ENCODE assay signal across 9 cellular contexts in genomic region chr22:45997077-45997774, GRCh38. TPM values are rescaled to one million over a fixed set of nuclear protein-coding genes. Genes with fewer than 3 reads are reported as not detected.
DNase-seq lines count a peak whose midpoint lies in the region; ATAC-seq, FAIRE-seq and TF ChIP-seq lines count a peak whose summit lies in the region.
"Had no signal": no experiment of that assay in that cellular context is flagged by ENCODE, and none has a peak within 500 bp of the region (broad histone marks: within the 10 kb centered on the region; RNA-seq: fewer than 3 reads in every experiment).

No MANE protein-coding gene starts in this region.

- FAIRE-seq in H1 (lab: Jason Lieb, UNC): no peak

- H3K14ac ChIP-seq in H1 (ENCODE audit: insufficient read length): no peak overlapping the region

- TF ChIP-seq POLR2A in H1 (IDR thresholded peaks at IDR 0.05; ENCODE audit: control extremely low read depth in 1 of 2, low read depth in 2 of 2, low read length in 2 of 2) (no peak), transverse colon (IDR thresholded peaks at IDR 0.05) (no peak)

- H3K27me3 Mint-ChIP-seq in memory B cell: peaks cover 18% of the 10 kb centered on the region

- H3K18ac ChIP-seq in H1 (ENCODE audit: extremely low read depth, low read length): no peak overlapping the region

- H2BK20ac ChIP-seq in H1 (ENCODE audit: low read length): no peak overlapping the region

- H4K91ac ChIP-seq in H1 (replicated peaks; ENCODE audit: insufficient read length, low read length): peak overlapping the region; percentile 47

- H3K27me3 ChIP-seq in H1 (replicated peaks in 1 of 4; ENCODE audit: control insufficient read depth in 3 of 4, extremely low read depth in 1 of 4, insufficient read depth in 3 of 4, low read length in 3 of 4) (no peaks in the 10 kb centered on the region; a peak in 2 of 7 replicates), transverse colon (no peaks in the 10 kb centered on the region)

- H2BK15ac ChIP-seq in H1 (ENCODE audit: low read length): no peak overlapping the region

- no peaks in the 10 kb centered on the region for H3K79me2 ChIP-seq in H1 (ENCODE audit: control insufficient read depth in 1 of 2, insufficient read depth in 2 of 2, low read length in 2 of 2)

- H3K27ac Mint-ChIP-seq in memory B cell: no peak overlapping the region

- no peak overlapping the region for H3K4me3 Mint-ChIP-seq in memory B cell

- peaks cover 0 to 10% of the 10 kb centered on the region in 2 experiments for H4K20me1 ChIP-seq in H1 (replicated peaks in 1 of 2; ENCODE audit: control insufficient read depth in 1 of 2, insufficient read depth in 2 of 2, low read length in 2 of 2)

- peak; percentile 34 for DNase-seq in NCI-H1436 (lab: John Stamatoyannopoulos, UW)
- no peak for DNase-seq in NCI-H1436 treated with DMSO at 0.1 percent for 48 hours (lab: John Stamatoyannopoulos, UW)
- DNase-seq in RKO (ENCODE audit: low spot score): peak; percentile 39
- DNase-seq in H1 (ENCODE audit: low read depth in 1 of 2, low spot score in 2 of 2): no peak
- DNase-seq in memory B cell (ENCODE audit: low spot score in 2 of 2): no peak
- DNase-seq in transverse colon: peak; percentile 79
- no peak for DNase-seq in NCI-H1930 (lab: John Stamatoyannopoulos, UW)

- H2BK120ac ChIP-seq in H1 (replicated peaks; ENCODE audit: low read depth, low read length): no peak overlapping the region

- no peak overlapping the region for H3K23ac ChIP-seq in H1 (ENCODE audit: insufficient read length)

- CTCF ChIA-PET in H1 (lab: Charles Lee; ENCODE audit: partially characterized antibody): interaction anchor here (1.0 to 6.7 kb wide), 14 partner anchors 9 to 331 kb away, joined by 3 to 111 read pairs (median 4); no protein-coding TSS in a partner anchor

- no peaks in the 10 kb centered on the region for H3K79me1 ChIP-seq in H1 (ENCODE audit: low read depth, low read length)

- H3K4me2 ChIP-seq in H1 (ENCODE audit: insufficient read depth in 1 of 2, low read depth in 2 of 2, low read length in 2 of 2): no peak overlapping the region

- in situ Hi-C loops in transverse colon (cut with MboI; ENCODE audit: low pct_ligation_motif_present in 1 of 4, low pct_unique_long_range_greater_than_20kb in 1 of 4, low sequenced_read_pairs in 3 of 4): no loop called here

- no peaks in the 10 kb centered on the region for H3K36me3 Mint-ChIP-seq in memory B cell

- H3K27ac ChIP-seq in H1 (ENCODE audit: low read depth, low read length) (no peak overlapping the region), transverse colon (peak overlapping the region; percentile 84 to 86 (median 84))

- H4K8ac ChIP-seq in H1 (ENCODE audit: extremely low read depth, insufficient read depth, low read length): no peak overlapping the region; the same call in 1 of the 2 replicates

- intact Hi-C loops in transverse colon (cut with DNase I; ENCODE audit: low total_unique reads): loop anchor here (10.0 kb wide), 1 partner anchor 318 kb away; no protein-coding TSS in a partner anchor

- H3K4me3 ChIP-seq in H1 (ENCODE audit: extremely low read depth in 1 of 4, insufficient read depth in 2 of 4, low read depth in 3 of 4, low read length in 4 of 4) (no peak overlapping the region), transverse colon (no peak overlapping the region)

- H3K9me3 ChIP-seq in H1 (ENCODE audit: insufficient read depth in 2 of 2, low read depth in 1 of 2, low read length in 1 of 2): no peaks in the 10 kb centered on the region
- no peaks in the 10 kb centered on the region for H3K9me3 ChIP-seq in transverse colon

- 0 out of 2 replicates have a peak overlapping the region, but pooled peaks have one; percentile 50 for H2BK12ac ChIP-seq in H1 (ENCODE audit: low read depth, low read length)

- no peak overlapping the region for H2BK5ac ChIP-seq in H1 (ENCODE audit: low read depth, low read length)

- peak; percentile 40 for ATAC-seq in memory B cell (ENCODE audit: low read depth)
- ATAC-seq in HG02885 (IDR thresholded peaks at IDR 0.05; ENCODE audit: poor library complexity, unreplicated experiment): no peak

- H2AK5ac ChIP-seq in H1 (ENCODE audit: low read depth, low read length): no peak overlapping the region

- H3K4me1 ChIP-seq in H1 (replicated peaks in 1 of 4; ENCODE audit: control insufficient read depth in 3 of 4, insufficient read depth in 4 of 4, low read length in 3 of 4) (peaks cover 0 to 3% (median 0%) of the 10 kb centered on the region in 4 experiments; a peak in 3 of 7 replicates), transverse colon (peaks cover 16 to 56% (median 34%) of the 10 kb centered on the region in 4 donors)

- H3K23me2 ChIP-seq in H1 (ENCODE audit: low read depth, low read length): peaks cover 11% of the 10 kb centered on the region; the same call in 1 of the 2 replicates

- H2AFZ ChIP-seq in H1 (ENCODE audit: low read length): 0 out of 2 replicates have a peak overlapping the region, but pooled peaks have one; percentile 38

- H3K4me1 Mint-ChIP-seq in memory B cell: peaks cover 25% of the 10 kb centered on the region

- peaks cover 5% of the 10 kb centered on the region for H3K9me3 Mint-ChIP-seq in memory B cell

- TF ChIP-seq CTCF in H1 (IDR thresholded peaks at IDR 0.05; ENCODE audit: control extremely low read depth in 1 of 3, insufficient read depth in 1 of 3, low read depth in 1 of 3, low read length in 3 of 3) (no peak), transverse colon (IDR thresholded peaks at IDR 0.05) (no peak)

- no peak for TF ChIP-seq EP300 in H1 (IDR thresholded peaks at IDR 0.05; ENCODE audit: borderline replicate concordance in 1 of 2, low read depth in 2 of 2, low read length in 2 of 2)
- TF ChIP-seq EP300 in transverse colon (IDR thresholded peaks at IDR 0.05; ENCODE audit: low read depth): no peak

- POLR2A ChIA-PET in H1 (lab: Charles Lee; ENCODE audit: partially characterized antibody): interaction anchor here (1.5 kb wide), 1 partner anchor 16 kb away, joined by 4 read pairs; no protein-coding TSS in a partner anchor

- H3K36me3 ChIP-seq in H1 (ENCODE audit: control insufficient read depth in 2 of 4, insufficient read depth in 4 of 4, low read length in 3 of 4): no peaks in the 10 kb centered on the region
- H3K36me3 ChIP-seq in transverse colon: no peaks in the 10 kb centered on the region

- no peak overlapping the region for H3K4ac ChIP-seq in H1 (replicated peaks; ENCODE audit: insufficient read length, low read depth, low read length)

- 76% methylated on average over 7 of the region's 16 CpGs; no CpG with 5 or more reads in 1 of the 2 experiments for WGBS in H1 (ENCODE audit: extremely low coverage in 1 of 2, insufficient coverage in 1 of 2, insufficient read length in 1 of 2, insufficient replicate concordance in 2 of 2, low coverage in 1 of 2, low lambda C conversion rate in 2 of 2, missing lambda C conversion rate in 1 of 2), 2 experiments
- WGBS in transverse colon (ENCODE audit: low coverage in 1 of 2), 2 donors: 14 to 27% methylated on average over 3 to 7 of the region's 16 CpGs

- no peak overlapping the region for H3K9ac ChIP-seq in H1 (replicated peaks in 1 of 4; ENCODE audit: extremely low read depth in 1 of 4, low read depth in 3 of 4, low read length in 3 of 4)

- no peak overlapping the region for H4K5ac ChIP-seq in H1 (ENCODE audit: insufficient read length, low read depth, low read length)

- TF ChIP-seq RAD21 in H1 (IDR thresholded peaks at IDR 0.05 in 1 of 2, conservative IDR thresholded peaks at IDR 0.05 in 1 of 2; ENCODE audit: low read depth in 2 of 2, low read length in 2 of 2): no peak

- no peak overlapping the region for H3K56ac ChIP-seq in H1 (replicated peaks; ENCODE audit: insufficient read length, low read depth, low read length)

TF ChIP-seq in H1, 55 proteins besides CTCF, POLR2A, EP300 and RAD21:
- peak; percentile 92; the same call in 1 of the 2 replicates for TF ChIP-seq KDM1A (IDR thresholded peaks at IDR 0.05; ENCODE audit: borderline replicate concordance, low read length)
- TF ChIP-seq EZH2 (IDR thresholded peaks at IDR 0.05; ENCODE audit: low read depth, low read length, severe bottlenecking): no peak
- no peak for TF ChIP-seq TAF7 (optimal IDR thresholded peaks at IDR 0.05; ENCODE audit: borderline replicate concordance, low read depth, low read length)
- TF ChIP-seq MAFK (IDR thresholded peaks at IDR 0.05; ENCODE audit: low read depth, low read length): no peak
- TF ChIP-seq HDAC2 (IDR thresholded peaks at IDR 0.05; ENCODE audit: borderline replicate concordance in 1 of 2, low read depth in 2 of 2, low read length in 2 of 2): 0 out of 4 replicates have a peak, but pooled peaks of 1 of the 2 experiments have one; percentile 52

RNA-seq across cellular contexts. Expression of gene WNT7B, which starts 20.3 kb away (rescaled TPM):
- total RNA-seq in H1 (2021; fragmentation: NEBNext Ultra II Directional; extraction: Animal tissue kit (Norgen Biotek cat#: 25700)): 0.13 and 0.24 TPM in 2 replicates
- polyA plus RNA-seq in H1 (2011; rRNA removed): 0.14 and 0.24 TPM in 2 replicates
- 0.12 TPM for polyA plus RNA-seq in H1 (2011; cell fraction: cytosol; rRNA removed)
- 0.27 TPM for polyA plus RNA-seq in H1 (2011; cell fraction: nucleus; rRNA removed)
- polyA plus RNA-seq in H1 (2012, experiment 1 of 2): 0.14 to 0.46 TPM (median 0.23 TPM) in 4 replicates
- polyA plus RNA-seq in H1 (2012, experiment 2 of 2): 0.29 TPM
- polyA plus RNA-seq in H1 (2013, experiment 1 of 2): 0.08 TPM
- 0.13 TPM for polyA plus RNA-seq in H1 (2013, experiment 2 of 2)
- polyA minus RNA-seq in H1 (2011; rRNA and poly(A)+ RNA removed): 0.16 and 0.17 TPM in 2 replicates
- polyA minus RNA-seq in H1 (2011; cell fraction: cytosol; rRNA and poly(A)+ RNA removed): not detected
- polyA minus RNA-seq in H1 (2011; cell fraction: nucleus; rRNA and poly(A)+ RNA removed): 0.30 TPM
- not detected for total RNA-seq in transverse colon
- total RNA-seq: activated CD8-positive, alpha-beta memory T cell treated with anti-CD3 and anti-CD28 coated beads for 36 hours had no signal

Comparison
In these comparisons a context has a peak if more than half of its experiments do, and no peak if none do; other contexts are left out.
1. DNase-seq: peak in NCI-H1436 (single experiment), RKO (single experiment) and transverse colon (single experiment); none in NCI-H1436 treated with DMSO at 0.1 percent for 48 hours (single experiment), H1 (0 of 2), memory B cell (0 of 2) and NCI-H1930 (0 of 2).